1 cellular context compared by ENCODE assay signal in the genomic region with DNA sequence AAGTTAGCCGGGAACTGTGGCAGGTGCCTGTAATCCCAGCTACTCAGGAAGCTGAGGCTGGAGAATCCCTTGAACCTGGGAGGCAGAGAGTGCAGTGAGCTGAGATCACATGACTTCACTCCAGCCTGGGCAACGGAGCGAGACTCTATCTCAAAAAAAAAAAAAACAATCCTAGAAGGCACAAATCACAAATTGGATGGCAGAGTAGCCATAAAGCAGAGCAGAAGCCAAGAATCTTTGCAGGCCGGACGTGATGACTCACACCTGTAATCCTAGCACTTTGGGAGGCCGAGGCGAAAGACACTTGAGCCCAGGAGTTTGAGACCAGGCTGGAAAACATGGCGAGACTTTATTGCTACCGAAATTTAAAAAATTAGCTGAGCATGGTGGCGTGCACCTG.
A peak's percentile ranks its signal among the peaks of the same experiment; 100 is the strongest.
TF ChIP-seq lines count a peak whose summit lies in the region.

No MANE protein-coding gene starts in this region.

TF ChIP-seq in HEK293, 187 proteins besides CTCF, POLR2A, EP300 and RAD21 (continued from another document):
- TF ChIP-seq, protein P1, sequence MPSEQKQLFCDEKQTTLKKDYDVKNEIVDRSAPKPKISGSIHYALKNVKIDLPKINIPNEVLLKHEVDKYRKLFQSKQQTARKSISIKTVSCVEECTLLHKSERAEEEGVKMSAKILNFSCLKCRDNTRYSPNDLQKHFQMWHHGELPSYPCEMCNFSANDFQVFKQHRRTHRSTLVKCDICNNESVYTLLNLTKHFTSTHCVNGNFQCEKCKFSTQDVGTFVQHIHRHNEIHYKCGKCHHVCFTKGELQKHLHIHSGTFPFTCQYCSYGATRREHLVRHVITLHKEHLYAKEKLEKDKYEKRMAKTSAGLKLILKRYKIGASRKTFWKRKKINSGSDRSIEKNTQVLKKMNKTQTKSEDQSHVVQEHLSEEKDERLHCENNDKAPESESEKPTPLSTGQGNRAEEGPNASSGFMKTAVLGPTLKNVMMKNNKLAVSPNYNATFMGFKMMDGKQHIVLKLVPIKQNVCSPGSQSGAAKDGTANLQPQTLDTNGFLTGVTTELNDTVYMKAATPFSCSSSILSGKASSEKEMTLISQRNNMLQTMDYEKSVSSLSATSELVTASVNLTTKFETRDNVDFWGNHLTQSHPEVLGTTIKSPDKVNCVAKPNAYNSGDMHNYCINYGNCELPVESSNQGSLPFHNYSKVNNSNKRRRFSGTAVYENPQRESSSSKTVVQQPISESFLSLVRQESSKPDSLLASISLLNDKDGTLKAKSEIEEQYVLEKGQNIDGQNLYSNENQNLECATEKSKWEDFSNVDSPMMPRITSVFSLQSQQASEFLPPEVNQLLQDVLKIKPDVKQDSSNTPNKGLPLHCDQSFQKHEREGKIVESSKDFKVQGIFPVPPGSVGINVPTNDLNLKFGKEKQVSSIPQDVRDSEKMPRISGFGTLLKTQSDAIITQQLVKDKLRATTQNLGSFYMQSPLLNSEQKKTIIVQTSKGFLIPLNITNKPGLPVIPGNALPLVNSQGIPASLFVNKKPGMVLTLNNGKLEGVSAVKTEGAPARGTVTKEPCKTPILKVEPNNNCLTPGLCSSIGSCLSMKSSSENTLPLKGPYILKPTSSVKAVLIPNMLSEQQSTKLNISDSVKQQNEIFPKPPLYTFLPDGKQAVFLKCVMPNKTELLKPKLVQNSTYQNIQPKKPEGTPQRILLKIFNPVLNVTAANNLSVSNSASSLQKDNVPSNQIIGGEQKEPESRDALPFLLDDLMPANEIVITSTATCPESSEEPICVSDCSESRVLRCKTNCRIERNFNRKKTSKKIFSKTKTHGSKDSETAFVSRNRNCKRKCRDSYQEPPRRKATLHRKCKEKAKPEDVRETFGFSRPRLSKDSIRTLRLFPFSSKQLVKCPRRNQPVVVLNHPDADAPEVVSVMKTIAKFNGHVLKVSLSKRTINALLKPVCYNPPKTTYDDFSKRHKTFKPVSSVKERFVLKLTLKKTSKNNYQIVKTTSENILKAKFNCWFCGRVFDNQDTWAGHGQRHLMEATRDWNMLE (tag by site-specific recombination; conservative IDR thresholded peaks at IDR 0.05; ENCODE audit: low read depth), result 0 out of 2 replicates have a peak, but pooled peaks have one; percentile 36
- TF ChIP-seq OSR2 (tag by site-specific recombination; IDR thresholded peaks at IDR 0.05) (peak; percentile 82), REPIN1 (tag by site-specific recombination; IDR thresholded peaks at IDR 0.05; ENCODE audit: low read depth) (0 out of 2 replicates have a peak, but pooled peaks have one; percentile 25), ZNF155 (tag by site-specific recombination; IDR thresholded peaks at IDR 0.05) (no peak)
- TF ChIP-seq, protein P2, sequence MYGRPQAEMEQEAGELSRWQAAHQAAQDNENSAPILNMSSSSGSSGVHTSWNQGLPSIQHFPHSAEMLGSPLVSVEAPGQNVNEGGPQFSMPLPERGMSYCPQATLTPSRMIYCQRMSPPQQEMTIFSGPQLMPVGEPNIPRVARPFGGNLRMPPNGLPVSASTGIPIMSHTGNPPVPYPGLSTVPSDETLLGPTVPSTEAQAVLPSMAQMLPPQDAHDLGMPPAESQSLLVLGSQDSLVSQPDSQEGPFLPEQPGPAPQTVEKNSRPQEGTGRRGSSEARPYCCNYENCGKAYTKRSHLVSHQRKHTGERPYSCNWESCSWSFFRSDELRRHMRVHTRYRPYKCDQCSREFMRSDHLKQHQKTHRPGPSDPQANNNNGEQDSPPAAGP (tag by site-specific recombination; IDR thresholded peaks at IDR 0.05), result no peak
- TF ChIP-seq, protein P3, sequence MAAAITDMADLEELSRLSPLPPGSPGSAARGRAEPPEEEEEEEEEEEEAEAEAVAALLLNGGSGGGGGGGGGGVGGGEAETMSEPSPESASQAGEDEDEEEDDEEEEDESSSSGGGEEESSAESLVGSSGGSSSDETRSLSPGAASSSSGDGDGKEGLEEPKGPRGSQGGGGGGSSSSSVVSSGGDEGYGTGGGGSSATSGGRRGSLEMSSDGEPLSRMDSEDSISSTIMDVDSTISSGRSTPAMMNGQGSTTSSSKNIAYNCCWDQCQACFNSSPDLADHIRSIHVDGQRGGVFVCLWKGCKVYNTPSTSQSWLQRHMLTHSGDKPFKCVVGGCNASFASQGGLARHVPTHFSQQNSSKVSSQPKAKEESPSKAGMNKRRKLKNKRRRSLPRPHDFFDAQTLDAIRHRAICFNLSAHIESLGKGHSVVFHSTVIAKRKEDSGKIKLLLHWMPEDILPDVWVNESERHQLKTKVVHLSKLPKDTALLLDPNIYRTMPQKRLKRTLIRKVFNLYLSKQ (tag by site-specific recombination; IDR thresholded peaks at IDR 0.05; ENCODE audit: borderline replicate concordance), result no peak
- TF ChIP-seq, protein P4, sequence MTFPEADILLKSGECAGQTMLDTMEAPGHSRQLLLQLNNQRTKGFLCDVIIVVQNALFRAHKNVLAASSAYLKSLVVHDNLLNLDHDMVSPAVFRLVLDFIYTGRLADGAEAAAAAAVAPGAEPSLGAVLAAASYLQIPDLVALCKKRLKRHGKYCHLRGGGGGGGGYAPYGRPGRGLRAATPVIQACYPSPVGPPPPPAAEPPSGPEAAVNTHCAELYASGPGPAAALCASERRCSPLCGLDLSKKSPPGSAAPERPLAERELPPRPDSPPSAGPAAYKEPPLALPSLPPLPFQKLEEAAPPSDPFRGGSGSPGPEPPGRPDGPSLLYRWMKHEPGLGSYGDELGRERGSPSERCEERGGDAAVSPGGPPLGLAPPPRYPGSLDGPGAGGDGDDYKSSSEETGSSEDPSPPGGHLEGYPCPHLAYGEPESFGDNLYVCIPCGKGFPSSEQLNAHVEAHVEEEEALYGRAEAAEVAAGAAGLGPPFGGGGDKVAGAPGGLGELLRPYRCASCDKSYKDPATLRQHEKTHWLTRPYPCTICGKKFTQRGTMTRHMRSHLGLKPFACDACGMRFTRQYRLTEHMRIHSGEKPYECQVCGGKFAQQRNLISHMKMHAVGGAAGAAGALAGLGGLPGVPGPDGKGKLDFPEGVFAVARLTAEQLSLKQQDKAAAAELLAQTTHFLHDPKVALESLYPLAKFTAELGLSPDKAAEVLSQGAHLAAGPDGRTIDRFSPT (tag by site-specific recombination; IDR thresholded peaks at IDR 0.05), result 0 out of 2 replicates have a peak, but pooled peaks have one; percentile 22
- TF ChIP-seq, protein P5, sequence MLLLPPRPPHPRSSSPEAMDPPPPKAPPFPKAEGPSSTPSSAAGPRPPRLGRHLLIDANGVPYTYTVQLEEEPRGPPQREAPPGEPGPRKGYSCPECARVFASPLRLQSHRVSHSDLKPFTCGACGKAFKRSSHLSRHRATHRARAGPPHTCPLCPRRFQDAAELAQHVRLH (tag by site-specific recombination; IDR thresholded peaks at IDR 0.05), result 0 out of 2 replicates have a peak, but pooled peaks have one; percentile 26
- TF ChIP-seq, protein P6, sequence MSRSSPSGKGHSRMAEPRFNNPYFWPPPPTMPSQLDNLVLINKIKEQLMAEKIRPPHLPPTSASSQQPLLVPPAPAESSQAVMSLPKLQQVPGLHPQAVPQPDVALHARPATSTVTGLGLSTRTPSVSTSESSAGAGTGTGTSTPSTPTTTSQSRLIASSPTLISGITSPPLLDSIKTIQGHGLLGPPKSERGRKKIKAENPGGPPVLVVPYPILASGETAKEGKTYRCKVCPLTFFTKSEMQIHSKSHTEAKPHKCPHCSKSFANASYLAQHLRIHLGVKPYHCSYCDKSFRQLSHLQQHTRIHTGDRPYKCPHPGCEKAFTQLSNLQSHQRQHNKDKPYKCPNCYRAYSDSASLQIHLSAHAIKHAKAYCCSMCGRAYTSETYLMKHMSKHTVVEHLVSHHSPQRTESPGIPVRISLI (tag by site-specific recombination; IDR thresholded peaks at IDR 0.05), result peak; percentile 46; the same call in 1 of the 2 replicates
